In the genomic region with DNA sequence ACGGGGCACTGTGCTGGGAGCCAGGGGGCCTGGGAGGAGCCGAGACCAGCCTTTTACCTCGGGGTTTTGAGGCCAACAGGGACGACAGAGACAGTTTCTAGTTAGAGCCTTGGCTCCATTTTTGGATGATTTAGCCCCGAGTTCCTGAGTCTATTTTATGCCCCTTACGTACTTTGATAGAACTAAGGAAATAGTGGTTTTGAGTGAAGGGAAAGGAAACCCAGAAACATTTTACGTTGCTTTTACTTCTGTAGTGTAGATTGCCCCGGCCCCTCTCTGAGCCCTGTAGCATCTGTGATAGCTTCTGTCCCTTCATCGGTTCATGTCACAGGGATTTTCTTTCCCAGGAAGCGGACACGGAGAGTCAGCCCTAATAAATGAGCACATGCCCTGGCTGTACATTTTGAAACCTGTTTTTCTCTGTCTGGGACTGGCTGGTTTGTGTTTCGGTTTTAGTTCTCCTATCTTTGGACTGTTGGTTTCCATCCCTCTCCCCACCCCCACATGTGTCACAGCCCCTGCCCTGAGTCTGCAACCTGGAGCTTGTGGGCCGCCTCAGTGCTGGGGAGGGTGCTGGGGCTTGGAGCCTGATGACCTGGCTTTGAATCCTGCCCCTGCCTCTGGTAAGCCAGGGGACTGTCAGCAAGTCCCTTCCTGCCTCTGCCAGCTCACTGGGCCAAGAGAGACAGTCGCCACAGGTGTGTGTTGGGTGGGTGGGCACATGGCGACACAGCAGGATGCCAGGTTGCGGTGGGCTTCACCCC, we compare ENCODE assay signal across 9 cellular contexts. TPM values are rescaled to one million over a fixed set of nuclear protein-coding genes. Genes with fewer than 3 reads are reported as not detected.
DNase-seq lines count a peak whose midpoint lies in the region; ATAC-seq and TF ChIP-seq lines count a peak whose summit lies in the region.
"Had no signal": no experiment of that assay in that cellular context is flagged by ENCODE, and none has a peak within 500 bp of the region (broad histone marks: within the 10 kb centered on the region; RNA-seq: fewer than 3 reads in every experiment).

No MANE protein-coding gene starts in this region.

- intact Hi-C loops in ascending aorta (cut with DNase I) (no loop called here), prostate gland (cut with DNase I) (no loop called here)

- H3K27me3 Mint-ChIP-seq in T-cell: no peaks in the 10 kb centered on the region

- ATAC-seq in HG02884 (IDR thresholded peaks at IDR 0.05; ENCODE audit: unreplicated experiment) (peak; percentile 51), T-cell (replicated peaks in 1 of 4) (peak; percentile 81 to 86 (median 83))
- ATAC-seq: HCT116 had no signal

- no peaks in the 10 kb centered on the region for H3K4me1 ChIP-seq in ascending aorta
- H3K4me1 ChIP-seq in prostate gland (replicated peaks): peaks cover 2% of the 10 kb centered on the region

- DNase-seq in T-cell (peak; percentile 36 to 67 (median 56)), ascending aorta (ENCODE audit: low spot score in 2 of 2) (peak in 1 of 2 donors; percentile 24), NCI-H1417 treated with DMSO at 0.1 percent for 48 hours (lab: John Stamatoyannopoulos, UW) (no peak), OCI-M2 (lab: John Stamatoyannopoulos, UW; ENCODE audit: unreplicated experiment) (no peak), prostate gland (ENCODE audit: low spot score) (no peak)
- DNase-seq in stimulated activated CD4-positive, alpha-beta T cell treated with anti-CD3 and anti-CD28 coated beads, Interleukin-12 subunit alpha, Interleukin-12 subunit beta, amount 100 ng/mL, for 24 hours (ENCODE audit: low read depth in 2 of 2): peak; percentile 60 to 63

- H3K36me3 ChIP-seq in ascending aorta: peaks cover 17 to 47% of the 10 kb centered on the region in 2 donors
- H3K36me3 ChIP-seq in prostate gland: no peaks in the 10 kb centered on the region

- H3K27me3 ChIP-seq in ascending aorta (no peaks in the 10 kb centered on the region), prostate gland (replicated peaks; ENCODE audit: insufficient read depth) (no peaks in the 10 kb centered on the region)

- peak overlapping the region; percentile 82 to 84 (median 82) for H3K4me3 Mint-ChIP-seq in T-cell

- no peaks in the 10 kb centered on the region for H3K9me3 Mint-ChIP-seq in T-cell

- peak overlapping the region; percentile 38 to 39 for H3K27ac ChIP-seq in ascending aorta
- no peak overlapping the region for H3K27ac ChIP-seq in prostate gland

- H3K4me3 ChIP-seq in ascending aorta: no peak overlapping the region
- H3K4me3 ChIP-seq in prostate gland: no peak overlapping the region

- POLR2A ChIA-PET in T-cell (lab: Charles Lee): interaction anchor here (0.6 to 2.9 kb wide), 8 partner anchors 9 to 1754 kb away, joined by 3 to 8 read pairs (median 4); partner anchors contain the start of gene PRKRIP1 (in 1 of the 2)

- H3K36me3 Mint-ChIP-seq in T-cell: peaks cover 10% of the 10 kb centered on the region

- H3K27ac Mint-ChIP-seq in T-cell: peak overlapping the region; percentile 100

- H3K9me3 ChIP-seq in ascending aorta (no peaks in the 10 kb centered on the region), prostate gland (no peaks in the 10 kb centered on the region)

- H3K4me1 Mint-ChIP-seq in T-cell: peaks cover 72 to 82% (median 75%) of the 10 kb centered on the region in 3 donors

- CTCF ChIA-PET in T-cell (lab: Charles Lee): interaction anchor here (0.6 to 1.8 kb wide), 6 partner anchors 9 to 30 kb away, joined by 3 to 19 read pairs (median 5); partner anchors contain the start of gene PRKRIP1 (in 1 of the 2)

- no peak for TF ChIP-seq CTCF in ascending aorta (IDR thresholded peaks at IDR 0.05)
- TF ChIP-seq CTCF in prostate gland (IDR thresholded peaks at IDR 0.05): no peak

- 76% methylated on average over 16 of the region's 16 CpGs for WGBS in prostate gland

- TF ChIP-seq POLR2A in GM15510 (IDR thresholded peaks at IDR 0.05; ENCODE audit: borderline replicate concordance, extremely low read depth, insufficient read length): peak; percentile 50
- TF ChIP-seq POLR2A in prostate gland (IDR thresholded peaks at IDR 0.05): no peak

RNA-seq across cellular contexts. Expression of gene ORAI2, which starts 6.9 kb away (rescaled TPM):
- 10 to 100 TPM; 23.0 to 47.5 (median 37.8) TPM for total RNA-seq in T-cell
- 45.1 TPM for total RNA-seq in ascending aorta
- 10 to 100 TPM; 20.5 to 24.8 TPM for total RNA-seq in prostate gland

RNA-seq across cellular contexts. Expression of gene PRKRIP1, which starts 30.3 kb away (rescaled TPM):
- total RNA-seq in T-cell (10 to 100 TPM; 37.1 to 56.2 (median 48.3) TPM), ascending aorta (23.6 TPM), prostate gland (10 to 100 TPM; 31.6 to 50.1 TPM)

RNA-seq across cellular contexts. Expression of gene ALKBH4, which starts 38.2 kb away (rescaled TPM):
- total RNA-seq in T-cell (10 to 100 TPM in 3 of 5 donors, 1 to 10 TPM in 2; 5.6 to 13.5 (median 12.2) TPM), ascending aorta (26.4 TPM), prostate gland (10 to 100 TPM; 25.2 to 27.0 TPM)

RNA-seq across cellular contexts. Expression of gene LRWD1, which starts 38.3 kb away (rescaled TPM):
- total RNA-seq in T-cell (10 to 100 TPM; 14.0 to 29.0 (median 23.9) TPM), ascending aorta (24.4 TPM), prostate gland (10 to 100 TPM; 12.8 to 57.7 TPM)

RNA-seq across cellular contexts. Expression of gene POLR2J, which starts 52.3 kb away (rescaled TPM):
- total RNA-seq in T-cell (10 to 100 TPM; 35.2 to 53.7 (median 42.3) TPM), ascending aorta (40.8 TPM), prostate gland (10 to 100 TPM; 23.2 to 46.4 TPM)

Comparison
In these comparisons a context has a peak if more than half of its experiments do, and no peak if none do; other contexts are left out.
1. DNase-seq: peak in T-cell (34 of 34) and stimulated activated CD4-positive, alpha-beta T cell treated with anti-CD3 and anti-CD28 coated beads, Interleukin-12 subunit alpha, Interleukin-12 subunit beta, amount 100 ng/mL, for 24 hours (2 of 2); none in NCI-H1417 treated with DMSO at 0.1 percent for 48 hours (single experiment), OCI-M2 (single experiment) and prostate gland (single experiment).
2. H3K27ac ChIP-seq: peak in ascending aorta (2 of 2); none in prostate gland (0 of 2).